14 cellular contexts compared by ENCODE assay signal in the genomic region with DNA sequence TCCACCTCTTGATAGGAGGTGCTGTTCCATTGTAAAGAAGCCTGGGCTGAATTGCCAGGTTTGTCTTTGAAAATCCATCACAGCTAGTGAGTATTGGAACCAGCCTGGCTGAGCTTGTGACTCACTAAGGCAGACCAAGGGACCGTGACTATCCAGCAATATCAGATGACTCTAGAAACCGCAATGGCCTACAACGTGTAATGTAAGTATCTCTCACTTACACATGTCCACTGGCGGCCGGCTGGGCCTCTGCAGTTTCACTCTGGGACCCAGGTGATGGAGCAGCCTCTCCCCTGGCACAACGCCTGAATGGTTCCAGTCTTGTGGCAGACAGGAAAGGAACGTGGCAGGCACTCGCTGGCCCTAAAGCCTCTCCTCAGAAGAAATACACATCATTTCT. TPM values are rescaled to one million over a fixed set of nuclear protein-coding genes. Genes with fewer than 3 reads are reported as not detected.
DNase-seq lines count a peak whose midpoint lies in the region; ATAC-seq lines count a peak whose summit lies in the region.
"Had no signal": no experiment of that assay in that cellular context is flagged by ENCODE, and none has a peak within 500 bp of the region (broad histone marks: within the 10 kb centered on the region; RNA-seq: fewer than 3 reads in every experiment).

No MANE protein-coding gene starts in this region.

- H3K4me1 Mint-ChIP-seq in activated T-cell treated with anti-CD3 and anti-CD28 coated beads, Interleukin-2, amount 50 U/mL, for 24 hours (ENCODE audit: low read depth): peaks cover 87% of the 10 kb centered on the region
- peaks cover 86% of the 10 kb centered on the region for H3K4me1 Mint-ChIP-seq in activated T-cell treated with anti-CD3 and anti-CD28 coated beads, Interleukin-2, amount 50 U/mL, for 72 hours (ENCODE audit: low read depth)

- H3K9me3 Mint-ChIP-seq in activated T-cell treated with anti-CD3 and anti-CD28 coated beads, Interleukin-2, amount 50 U/mL, for 24 hours: peaks cover 6% of the 10 kb centered on the region
- H3K9me3 Mint-ChIP-seq in activated T-cell treated with anti-CD3 and anti-CD28 coated beads, Interleukin-2, amount 50 U/mL, for 72 hours: peaks cover 6 to 9% of the 10 kb centered on the region in 2 donors

- peak; percentile 47 for DNase-seq in activated T-cell treated with anti-CD3 and anti-CD28 coated beads, Interleukin-2, amount 50 U/mL, for 24 hours
- DNase-seq in activated T-cell treated with anti-CD3 and anti-CD28 coated beads for 4 hours: no peak
- peak; percentile 55 for DNase-seq in NCI-H2196 (lab: John Stamatoyannopoulos, UW; ENCODE audit: unreplicated experiment)
- peak; percentile 27 to 46 for DNase-seq in activated T-cell treated with anti-CD3 and anti-CD28 coated beads, Interleukin-2, amount 50 U/mL, for 72 hours
- DNase-seq in stimulated activated naive CD8-positive, alpha-beta T cell treated with anti-CD3 and anti-CD28 coated beads, Interleukin-15, Interleukin-2, amounts not matched to agents 100 U/mL and 50 U/mL, for 24 hours: peak; percentile 41
- no peak for DNase-seq in Ammon's horn (ENCODE audit: low spot score)
- DNase-seq in SKM-1 (lab: John Stamatoyannopoulos, UW; ENCODE audit: unreplicated experiment): no peak
- no peak for DNase-seq in GDM1 (lab: John Stamatoyannopoulos, UW)
- DNase-seq: heart right ventricle, NCI-H1436 treated with DMSO at 0.1 percent for 48 hours, Right ventricle myocardium superior had no signal

- peak overlapping the region; percentile 98 for H3K27ac Mint-ChIP-seq in activated T-cell treated with anti-CD3 and anti-CD28 coated beads, Interleukin-2, amount 50 U/mL, for 24 hours
- no peak overlapping the region for H3K27ac Mint-ChIP-seq in activated T-cell treated with anti-CD3 and anti-CD28 coated beads, Interleukin-2, amount 50 U/mL, for 72 hours
- H3K27ac Mint-ChIP-seq: brain had no signal

- peak; percentile 24 to 26 for ATAC-seq in activated T-cell treated with anti-CD3 and anti-CD28 coated beads, Interleukin-2, amount 50 U/mL, for 72 hours (replicated peaks in 1 of 2)
- ATAC-seq in stimulated activated naive CD8-positive, alpha-beta T cell treated with anti-CD3 and anti-CD28 coated beads, Interleukin-15, Interleukin-2, amounts not matched to agents 100 U/mL and 50 U/mL, for 24 hours: peak; percentile 27
- ATAC-seq: heart right ventricle had no signal

- H3K27me3 Mint-ChIP-seq in activated T-cell treated with anti-CD3 and anti-CD28 coated beads, Interleukin-2, amount 50 U/mL, for 24 hours: no peaks in the 10 kb centered on the region
- H3K27me3 Mint-ChIP-seq in activated T-cell treated with anti-CD3 and anti-CD28 coated beads, Interleukin-2, amount 50 U/mL, for 72 hours (ENCODE audit: low read depth): no peaks in the 10 kb centered on the region

- peaks cover 23% of the 10 kb centered on the region for H3K36me3 Mint-ChIP-seq in activated T-cell treated with anti-CD3 and anti-CD28 coated beads, Interleukin-2, amount 50 U/mL, for 24 hours (ENCODE audit: low read depth)
- peaks cover 14 to 15% of the 10 kb centered on the region in 2 donors for H3K36me3 Mint-ChIP-seq in activated T-cell treated with anti-CD3 and anti-CD28 coated beads, Interleukin-2, amount 50 U/mL, for 72 hours (ENCODE audit: insufficient read depth in 2 of 2)
- H3K36me3 Mint-ChIP-seq: brain had no signal

- H3K4me3 Mint-ChIP-seq in activated T-cell treated with anti-CD3 and anti-CD28 coated beads, Interleukin-2, amount 50 U/mL, for 24 hours: no peak overlapping the region
- peak overlapping the region; percentile 76 to 80 for H3K4me3 Mint-ChIP-seq in activated T-cell treated with anti-CD3 and anti-CD28 coated beads, Interleukin-2, amount 50 U/mL, for 72 hours
- H3K4me3 Mint-ChIP-seq: brain had no signal

RNA-seq across cellular contexts. Expression of a gene that starts 3.1 kb away (rescaled TPM):
- total RNA-seq in activated T-cell treated with anti-CD3 and anti-CD28 coated beads, Interleukin-2, amount 50 U/mL, for 72 hours: 10 to 100 TPM; 18.4 to 22.8 TPM
- total RNA-seq: endothelial cell of umbilical vein, lung microvascular endothelial cell had no signal

Comparison
In these comparisons a context has a peak if more than half of its experiments do, and no peak if none do; other contexts are left out.
1. DNase-seq: peak in activated T-cell treated with anti-CD3 and anti-CD28 coated beads, Interleukin-2, amount 50 U/mL, for 24 hours (single experiment), NCI-H2196 (single experiment), activated T-cell treated with anti-CD3 and anti-CD28 coated beads, Interleukin-2, amount 50 U/mL, for 72 hours (2 of 2) and stimulated activated naive CD8-positive, alpha-beta T cell treated with anti-CD3 and anti-CD28 coated beads, Interleukin-15, Interleukin-2, amounts not matched to agents 100 U/mL and 50 U/mL, for 24 hours (single experiment); none in activated T-cell treated with anti-CD3 and anti-CD28 coated beads for 4 hours (single experiment), Ammon's horn (single experiment), SKM-1 (single experiment) and GDM1 (single experiment).